6 cellular contexts compared by ENCODE assay signal in genomic region chr5:28984642-28985041, GRCh38.
"Had no signal": no experiment of that assay in that cellular context is flagged by ENCODE, and none has a peak within 500 bp of the region (broad histone marks: within the 10 kb centered on the region; RNA-seq: fewer than 3 reads in every experiment).

No MANE protein-coding gene starts in this region.

- H3K4me2 ChIP-seq: KMS-11 had no signal

- DNase-seq: Karpas-422, KBM-7, KG1 had no signal

- H3K9ac ChIP-seq: KMS-11 had no signal

- H3K27ac ChIP-seq: HL-60, KMS-11 had no signal

- FAIRE-seq: HTR-8/SVneo had no signal
